In genomic region chr16:3173892-3174617, GRCh38 we compare ENCODE assay signal across 8 cellular contexts. TPM values are rescaled to one million over a fixed set of nuclear protein-coding genes. Genes with fewer than 3 reads are reported as not detected.
DNase-seq lines count a peak whose midpoint lies in the region; ATAC-seq lines count a peak whose summit lies in the region.

No MANE protein-coding gene starts in this region.

- no peak for DNase-seq in T-helper 2 cell treated with Interferon-gamma antibody and Interleukin-4, amounts not matched to agents 5 μg/mL and 100 μg/mL, for 36 hours (ENCODE audit: low spot score)
- no peak for DNase-seq in T-helper 2 cell
- no peak for DNase-seq in Jurkat, Clone E6-1 (ENCODE audit: low read depth, low spot score)
- no peak for DNase-seq in activated CD8-positive, alpha-beta T cell treated with anti-CD3 and anti-CD28 coated beads, Interleukin-2, amount 10 ng/mL, durations not matched to agents 7 days and 5 days
- DNase-seq in mesenchymal stem cell = peak; percentile 43
- DNase-seq in activated CD4-positive, CD25-positive, alpha-beta regulatory T cell treated with anti-CD3 and anti-CD28 coated beads, Interleukin-2, amount 50 U/mL, for 72 hours = no peak

- H2BK15ac ChIP-seq in mesenchymal stem cell (ENCODE audit: low read depth, poor library complexity, severe bottlenecking) = no peak overlapping the region

- no peak overlapping the region for H3K18ac ChIP-seq in mesenchymal stem cell (ENCODE audit: low read depth in 1 of 2, low read length in 2 of 2)

- no peak overlapping the region for H2BK5ac ChIP-seq in mesenchymal stem cell (ENCODE audit: low read depth, low read length, poor library complexity, severe bottlenecking)

- no peak overlapping the region for H3K27ac Mint-ChIP-seq in T-helper 2 cell treated with Interferon-gamma antibody and Interleukin-4, amounts not matched to agents 5 μg/mL and 100 μg/mL, for 36 hours
- peak overlapping the region; percentile 30 for H3K27ac Mint-ChIP-seq in activated CD8-positive, alpha-beta T cell treated with anti-CD3 and anti-CD28 coated beads, Interleukin-2, amount 10 ng/mL, durations not matched to agents 7 days and 5 days

- H3K36me3 Mint-ChIP-seq in T-helper 2 cell treated with Interferon-gamma antibody and Interleukin-4, amounts not matched to agents 5 μg/mL and 100 μg/mL, for 36 hours (ENCODE audit: low read depth) = peaks cover 1% of the 10 kb centered on the region
- H3K36me3 Mint-ChIP-seq in activated CD8-positive, alpha-beta T cell treated with anti-CD3 and anti-CD28 coated beads, Interleukin-2, amount 10 ng/mL, durations not matched to agents 7 days and 5 days (ENCODE audit: low read depth) = no peaks in the 10 kb centered on the region

- no peak overlapping the region for H3K27ac ChIP-seq in mesenchymal stem cell (ENCODE audit: low read length, poor library complexity, severe bottlenecking)

- H3K79me1 ChIP-seq in mesenchymal stem cell (replicated peaks; ENCODE audit: low read length, poor library complexity, severe bottlenecking) = no peaks in the 10 kb centered on the region

- no peak overlapping the region for H3K4ac ChIP-seq in mesenchymal stem cell (ENCODE audit: low read depth in 1 of 2, low read length in 2 of 2)

- H3K9ac ChIP-seq in mesenchymal stem cell (ENCODE audit: low read length) = no peak overlapping the region

- peaks cover 83% of the 10 kb centered on the region for H3K27me3 Mint-ChIP-seq in T-helper 2 cell treated with Interferon-gamma antibody and Interleukin-4, amounts not matched to agents 5 μg/mL and 100 μg/mL, for 36 hours (ENCODE audit: low read depth)
- peaks cover 56% of the 10 kb centered on the region for H3K27me3 Mint-ChIP-seq in activated CD8-positive, alpha-beta T cell treated with anti-CD3 and anti-CD28 coated beads, Interleukin-2, amount 10 ng/mL, durations not matched to agents 7 days and 5 days (ENCODE audit: low read depth)

- ATAC-seq in activated CD8-positive, alpha-beta T cell treated with anti-CD3 and anti-CD28 coated beads, Interleukin-2, amount 10 ng/mL, durations not matched to agents 7 days and 5 days = peak; percentile 10
- ATAC-seq in HG02759 (IDR thresholded peaks at IDR 0.05; ENCODE audit: unreplicated experiment) (no peak), GM19324 (IDR thresholded peaks at IDR 0.05; ENCODE audit: low FRiP score, unreplicated experiment) (no peak)

- peaks cover 32% of the 10 kb centered on the region for H3K4me1 ChIP-seq in mesenchymal stem cell (ENCODE audit: control insufficient read depth, insufficient read depth, low read depth, low read length)

- no peak overlapping the region for H2BK120ac ChIP-seq in mesenchymal stem cell (ENCODE audit: low read depth, low read length)

- H3K9me3 Mint-ChIP-seq in T-helper 2 cell treated with Interferon-gamma antibody and Interleukin-4, amounts not matched to agents 5 μg/mL and 100 μg/mL, for 36 hours = no peaks in the 10 kb centered on the region
- no peaks in the 10 kb centered on the region for H3K9me3 Mint-ChIP-seq in activated CD8-positive, alpha-beta T cell treated with anti-CD3 and anti-CD28 coated beads, Interleukin-2, amount 10 ng/mL, durations not matched to agents 7 days and 5 days (ENCODE audit: insufficient read depth)

- H2AFZ ChIP-seq in mesenchymal stem cell (ENCODE audit: low read depth, low read length) = no peak overlapping the region

- peak overlapping the region in 1 of 2 experiments; percentile 88 for H3K23ac ChIP-seq in mesenchymal stem cell (ENCODE audit: low read length in 2 of 2)

- H3K36me3 ChIP-seq in mesenchymal stem cell (ENCODE audit: control insufficient read depth in 1 of 2, insufficient read depth in 2 of 2, low read depth in 1 of 2, low read length in 2 of 2) = no peaks in the 10 kb centered on the region

- H2AK5ac ChIP-seq in mesenchymal stem cell (ENCODE audit: low read length, severe bottlenecking) = no peak overlapping the region

- H3K4me2 ChIP-seq in mesenchymal stem cell (ENCODE audit: low read length, poor library complexity, severe bottlenecking) = peak overlapping the region; percentile 57

- CTCF ChIA-PET in activated CD8-positive, alpha-beta T cell treated with anti-CD3 and anti-CD28 coated beads, Interleukin-2, amount 10 ng/mL, durations not matched to agents 7 days and 5 days (lab: Charles Lee) = interaction anchor here (0.7 to 3.1 kb wide), 7 partner anchors 9 to 146 kb away, joined by 3 to 10 read pairs (median 4); no protein-coding TSS in a partner anchor

- POLR2A ChIA-PET in activated CD8-positive, alpha-beta T cell treated with anti-CD3 and anti-CD28 coated beads, Interleukin-2, amount 10 ng/mL, durations not matched to agents 7 days and 5 days (lab: Charles Lee) = interaction anchor here (0.6 to 0.7 kb wide), 2 partner anchors 23 to 60 kb away, joined by 3 to 4 read pairs; no protein-coding TSS in a partner anchor

- H3K9me3 ChIP-seq in mesenchymal stem cell (ENCODE audit: control insufficient read depth, low read length) = no peaks in the 10 kb centered on the region

- no peak overlapping the region for H3K14ac ChIP-seq in mesenchymal stem cell (ENCODE audit: low read length in 2 of 2)

- H2BK12ac ChIP-seq in mesenchymal stem cell (ENCODE audit: low read length in 2 of 2) = peak overlapping the region in 1 of 2 experiments; percentile 15

- 9% methylated on average over 24 of the region's 24 CpGs for WGBS in mesenchymal stem cell

- peak overlapping the region; percentile 70 for H3K4me3 Mint-ChIP-seq in T-helper 2 cell treated with Interferon-gamma antibody and Interleukin-4, amounts not matched to agents 5 μg/mL and 100 μg/mL, for 36 hours
- peak overlapping the region; percentile 63 for H3K4me3 Mint-ChIP-seq in activated CD8-positive, alpha-beta T cell treated with anti-CD3 and anti-CD28 coated beads, Interleukin-2, amount 10 ng/mL, durations not matched to agents 7 days and 5 days

- H4K8ac ChIP-seq in mesenchymal stem cell (ENCODE audit: low read length) = peak overlapping the region; percentile 9

- peaks cover 30% of the 10 kb centered on the region for H3K4me1 Mint-ChIP-seq in T-helper 2 cell treated with Interferon-gamma antibody and Interleukin-4, amounts not matched to agents 5 μg/mL and 100 μg/mL, for 36 hours (ENCODE audit: low read depth)
- peaks cover 42% of the 10 kb centered on the region for H3K4me1 Mint-ChIP-seq in activated CD8-positive, alpha-beta T cell treated with anti-CD3 and anti-CD28 coated beads, Interleukin-2, amount 10 ng/mL, durations not matched to agents 7 days and 5 days (ENCODE audit: low read depth)

- H4K91ac ChIP-seq in mesenchymal stem cell (ENCODE audit: low read length) = no peak overlapping the region

- peak overlapping the region; percentile 21 for H3K4me3 ChIP-seq in Jurkat, Clone E6-1 (ENCODE audit: low read length)
- no peak overlapping the region for H3K4me3 ChIP-seq in mesenchymal stem cell (ENCODE audit: insufficient read depth in 1 of 2, low read depth in 1 of 2, low read length in 2 of 2)

- peaks cover 69 to 82% of the 10 kb centered on the region in 2 experiments for H3K27me3 ChIP-seq in mesenchymal stem cell (ENCODE audit: control insufficient read depth in 1 of 2, insufficient read depth in 1 of 2, low read length in 2 of 2)

RNA-seq across cellular contexts. Expression of gene OR1F1, which starts 13.9 kb away (rescaled TPM):
- polyA plus RNA-seq in Jurkat, Clone E6-1 (2012; ENCODE audit: insufficient read depth, insufficient read length) = not detected
- not detected for total RNA-seq in activated CD8-positive, alpha-beta T cell treated with anti-CD3 and anti-CD28 coated beads, Interleukin-2, amount 10 ng/mL, durations not matched to agents 7 days and 5 days
- 0.28 TPM for polyA plus RNA-seq in mesenchymal stem cell (2013, experiment 1 of 2)
- 0.21 TPM for polyA plus RNA-seq in mesenchymal stem cell (2013, experiment 2 of 2)

RNA-seq across cellular contexts. Expression of gene ZNF213, which starts 39.2 kb away (rescaled TPM):
- 6.8 TPM for polyA plus RNA-seq in Jurkat, Clone E6-1 (2012; ENCODE audit: insufficient read depth, insufficient read length)
- 10 to 100 TPM; 10.8 to 12.1 TPM for total RNA-seq in activated CD8-positive, alpha-beta T cell treated with anti-CD3 and anti-CD28 coated beads, Interleukin-2, amount 10 ng/mL, durations not matched to agents 7 days and 5 days
- 6.1 TPM for polyA plus RNA-seq in mesenchymal stem cell (2013, experiment 1 of 2)
- 5.7 TPM for polyA plus RNA-seq in mesenchymal stem cell (2013, experiment 2 of 2)
